ENCODE assay signal across 22 cellular contexts in genomic region chrX:37860731-37861130, GRCh38. TPM values are rescaled to one million over a fixed set of nuclear protein-coding genes. Genes with fewer than 3 reads are reported as not detected.
DNase-seq lines count a peak whose midpoint lies in the region; TF ChIP-seq lines count a peak whose summit lies in the region.
"Had no signal": no experiment of that assay in that cellular context is flagged by ENCODE, and none has a peak within 500 bp of the region (broad histone marks: within the 10 kb centered on the region; RNA-seq: fewer than 3 reads in every experiment).

No MANE protein-coding gene starts in this region.

- H3K9ac ChIP-seq in smooth muscle cell (ENCODE audit: low read depth): no peak overlapping the region

- no peaks in the 10 kb centered on the region for H4K20me1 ChIP-seq in smooth muscle cell (ENCODE audit: low read depth)

- H3F3A ChIP-seq in smooth muscle cell (ENCODE audit: low read depth): no peaks in the 10 kb centered on the region

- no peak overlapping the region for H2AFZ ChIP-seq in smooth muscle cell (ENCODE audit: low read depth)
- H2AFZ ChIP-seq: PC-9 had no signal

- DNase-seq in EL: peak; percentile 7
- DNase-seq in RPMI7951 (ENCODE audit: low read depth): peak; percentile 55
- DNase-seq in myocyte (ENCODE audit: low read depth): peak; percentile 80
- DNase-seq in smooth muscle cell (lab: John Stamatoyannopoulos, UW; ENCODE audit: unreplicated experiment): no peak
- no peak for DNase-seq in vagina (ENCODE audit: extremely low spot score in 2 of 2)
- no peak for DNase-seq in effector memory CD4-positive, alpha-beta T cell
- DNase-seq in foreskin melanocyte: no peak
- DNase-seq: BE2C; Calu3; CD8-positive, alpha-beta memory T cell; DMS79 treated with DMSO at 0.1 percent for 48 hours; Kasumi-1; NCI-H1105 treated with DMSO at 0.1 percent for 48 hours; NCI-H146; NCI-H2029; NCI-H526 treated with DMSO at 0.1 percent for 48 hours; PC-9; Right ventricle myocardium superior; RPMI8226 had no signal

- H3K27ac ChIP-seq in smooth muscle cell (ENCODE audit: low read depth): no peak overlapping the region
- H3K27ac ChIP-seq in vagina: no peak overlapping the region
- no peak overlapping the region for H3K27ac ChIP-seq in effector memory CD4-positive, alpha-beta T cell (ENCODE audit: insufficient read depth, low read length, poor library complexity, severe bottlenecking)
- H3K27ac ChIP-seq: PC-9, SJSA1 had no signal

- no peaks in the 10 kb centered on the region for H3K79me2 ChIP-seq in smooth muscle cell (ENCODE audit: low read depth)

- peak overlapping the region; percentile 44 for H3K4me2 ChIP-seq in smooth muscle cell
- H3K4me2 ChIP-seq: PC-9 had no signal

- H3K4me3 ChIP-seq in smooth muscle cell (no peak overlapping the region), vagina (no peak overlapping the region)
- H3K4me3 ChIP-seq in effector memory CD4-positive, alpha-beta T cell (ENCODE audit: insufficient read depth, low read depth, low read length, poor library complexity, severe bottlenecking): no peak overlapping the region
- H3K4me3 ChIP-seq: K562, PC-9, SJSA1 had no signal

- H3K9me3 ChIP-seq in smooth muscle cell (replicated peaks; ENCODE audit: low read depth) (no peaks in the 10 kb centered on the region), vagina (no peaks in the 10 kb centered on the region)
- H3K9me3 ChIP-seq in effector memory CD4-positive, alpha-beta T cell (ENCODE audit: control insufficient read depth, low read length): no peaks in the 10 kb centered on the region
- H3K9me3 ChIP-seq: BE2C, SJSA1 had no signal

- H3K36me3 ChIP-seq in smooth muscle cell (ENCODE audit: low read depth): no peaks in the 10 kb centered on the region
- H3K36me3 ChIP-seq in vagina: no peaks in the 10 kb centered on the region
- no peaks in the 10 kb centered on the region for H3K36me3 ChIP-seq in effector memory CD4-positive, alpha-beta T cell (ENCODE audit: control insufficient read depth, insufficient read depth, low read length)
- H3K36me3 ChIP-seq: BE2C, SJSA1 had no signal

- WGBS in smooth muscle cell (ENCODE audit: low lambda C conversion rate): 31% methylated on average over 5 of the region's 5 CpGs

- intact Hi-C loops in vagina (cut with DNase I): no loop called here

- TF ChIP-seq CTCF in smooth muscle cell (IDR thresholded peaks at IDR 0.05; ENCODE audit: borderline replicate concordance, insufficient read depth, poor library complexity, severe bottlenecking) (no peak), vagina (IDR thresholded peaks at IDR 0.05) (no peak)

- no peaks in the 10 kb centered on the region for H3K27me3 ChIP-seq in smooth muscle cell (ENCODE audit: low read depth)
- H3K27me3 ChIP-seq in vagina: no peaks in the 10 kb centered on the region
- H3K27me3 ChIP-seq in effector memory CD4-positive, alpha-beta T cell (replicated peaks; ENCODE audit: control insufficient read depth, insufficient read depth, low read length, poor library complexity, severe bottlenecking): no peaks in the 10 kb centered on the region
- H3K27me3 ChIP-seq: BE2C, SJSA1 had no signal

- no peak for TF ChIP-seq POLR2A in vagina (IDR thresholded peaks at IDR 0.05)

- H3K4me1 ChIP-seq in smooth muscle cell (ENCODE audit: low read depth) (no peaks in the 10 kb centered on the region), vagina (no peaks in the 10 kb centered on the region)
- no peaks in the 10 kb centered on the region for H3K4me1 ChIP-seq in effector memory CD4-positive, alpha-beta T cell (ENCODE audit: control insufficient read depth, insufficient read depth, low read length, poor library complexity, severe bottlenecking)
- H3K4me1 ChIP-seq: BE2C, SJSA1 had no signal

RNA-seq across cellular contexts. Expression of gene DYNLT3, which starts 13.4 kb away (rescaled TPM):
- 130 and 157 TPM in 2 replicates for total RNA-seq in RPMI7951 (2014; rRNA removed; shearing (Covaris generic))
- total RNA-seq in myocyte (57.0 and 61.2 TPM in 2 replicates), smooth muscle cell (89.4 and 112 TPM in 2 replicates), vagina (18.7 TPM)
- polyA plus RNA-seq in myocyte (2012): 73.0 TPM
- polyA plus RNA-seq in smooth muscle cell: 75.8 and 77.7 TPM in 2 replicates
- total RNA-seq: G401, PC-9 had no signal

Comparison
In these comparisons a context has a peak if more than half of its experiments do, and no peak if none do; other contexts are left out.
1. DNase-seq: peak in EL (single experiment), RPMI7951 (single experiment) and myocyte (single experiment); none in smooth muscle cell (single experiment), vagina (0 of 2), effector memory CD4-positive, alpha-beta T cell (0 of 3) and foreskin melanocyte (single experiment).